22 cellular contexts compared by ENCODE assay signal in genomic region chr3:97916576-97916975, GRCh38.
"Had no signal": no experiment of that assay in that cellular context is flagged by ENCODE, and none has a peak within 500 bp of the region (broad histone marks: within the 10 kb centered on the region; RNA-seq: fewer than 3 reads in every experiment).

No MANE protein-coding gene starts in this region.

- ATAC-seq: lower lobe of right lung; natural killer cell; right lobe of liver; stimulated activated effector memory CD8-positive, alpha-beta T cell treated with anti-CD3 and anti-CD28 coated beads, Interleukin-12 subunit alpha, Interleukin-12 subunit beta, amount 100 ng/mL, for 72 hours; upper lobe of right lung had no signal

- H3K4me3 ChIP-seq: lower lobe of right lung, neural progenitor cell, right lobe of liver, spleen, suprapubic skin, thoracic aorta, tibial artery, upper lobe of right lung had no signal

- H3K36me3 ChIP-seq: neural progenitor cell, neutrophil had no signal

- H3K27ac ChIP-seq: lower lobe of right lung, neural progenitor cell, neutrophil, parathyroid adenoma, spleen, suprapubic skin, thoracic aorta, tibial artery, upper lobe of right lung had no signal

- DNase-seq: glutamatergic neuron; hippocampal formation; lower lobe of right lung; mammary epithelial cell; mesenchymal stem cell; naive B cell; natural killer cell; nephron progenitor cell; occipital lobe; right lobe of liver; small intestine; spleen; stimulated activated CD4-positive, alpha-beta T cell treated with anti-CD3 and anti-CD28 coated beads, Interleukin-4, amount 100 ng/mL, for 24 hours; stimulated activated naive CD4-positive, alpha-beta T cell; tibial artery; upper lobe of right lung had no signal

- H3K27me3 ChIP-seq: neural progenitor cell, neutrophil, right lobe of liver, spleen, suprapubic skin, tibial artery, upper lobe of right lung had no signal

- H3K4me1 ChIP-seq: neural progenitor cell, parathyroid adenoma, tibial artery had no signal

- H3K9me3 ChIP-seq: lower lobe of right lung, neutrophil, right lobe of liver, spleen, suprapubic skin, thoracic aorta, tibial artery, upper lobe of right lung had no signal
